Comparison of ENCODE assay signal across 8 cellular contexts in genomic region chr10:45464958-45465567, GRCh38.
DNase-seq lines count a peak whose midpoint lies in the region; ATAC-seq lines count a peak whose summit lies in the region.

No MANE protein-coding gene starts in this region.

- no peak overlapping the region for H3K4me3 ChIP-seq in SK-N-MC

- peaks cover 16% of the 10 kb centered on the region for H3K4me1 Mint-ChIP-seq in activated naive CD4-positive, alpha-beta T cell treated with anti-CD3 and anti-CD28 coated beads for 36 hours (ENCODE audit: low read depth)

- H3K36me3 ChIP-seq in SK-N-MC (ENCODE audit: insufficient read depth, low read length): no peaks in the 10 kb centered on the region

- no peak overlapping the region for H3K27ac Mint-ChIP-seq in activated naive CD4-positive, alpha-beta T cell treated with anti-CD3 and anti-CD28 coated beads for 36 hours

- peak; percentile 36 for ATAC-seq in GM19463 (IDR thresholded peaks at IDR 0.05; ENCODE audit: unreplicated experiment)

- H3K9me3 ChIP-seq in SK-N-MC (ENCODE audit: low read depth, low read length): no peaks in the 10 kb centered on the region

- CTCF ChIA-PET in activated naive CD4-positive, alpha-beta T cell treated with anti-CD3 and anti-CD28 coated beads for 36 hours (lab: Charles Lee): interaction anchor here (0.5 to 3.3 kb wide), 19 partner anchors 10 to 262 kb away, joined by 3 to 31 read pairs (median 3); partner anchors contain the start of genes WASHC2C and ZFAND4

- H3K27ac ChIP-seq in SK-N-MC: no peak overlapping the region

- H3K4me3 Mint-ChIP-seq in activated naive CD4-positive, alpha-beta T cell treated with anti-CD3 and anti-CD28 coated beads for 36 hours: no peak overlapping the region

- peaks cover 4% of the 10 kb centered on the region for H3K36me3 Mint-ChIP-seq in activated naive CD4-positive, alpha-beta T cell treated with anti-CD3 and anti-CD28 coated beads for 36 hours (ENCODE audit: low read depth)

- H3K27me3 Mint-ChIP-seq in activated naive CD4-positive, alpha-beta T cell treated with anti-CD3 and anti-CD28 coated beads for 36 hours (ENCODE audit: low read depth): no peaks in the 10 kb centered on the region

- intact Hi-C loops in activated naive CD4-positive, alpha-beta T cell treated with anti-CD3 and anti-CD28 coated beads for 36 hours (cut with micrococcal nuclease): loop anchor here (1.0 to 5.0 kb wide), 4 partner anchors 207 to 563 kb away; partner anchors contain the start of genes WASHC2C and ZFAND4
- intact Hi-C loops in posterior cingulate gyrus (cut with DNase I): loop anchor here (1.0 to 10.0 kb wide), 5 partner anchors 52 to 460 kb away; partner anchors contain the start of genes ZFAND4 and ZNF22

- DNase-seq in DMS 273 (lab: John Stamatoyannopoulos, UW; ENCODE audit: unreplicated experiment) (peak; percentile 72), HT-29 (ENCODE audit: low spot score) (peak; percentile 78), SK-N-MC (ENCODE audit: low read depth, low spot score) (peak; percentile 1), glomerular visceral epithelial cell (ENCODE audit: extremely low spot score) (peak; percentile 70), posterior cingulate gyrus (peak; percentile 76 to 97 (median 86)), ureter (ENCODE audit: low spot score) (peak; percentile 82)
- DNase-seq in activated naive CD4-positive, alpha-beta T cell treated with anti-CD3 and anti-CD28 coated beads for 36 hours: peak; percentile 88

- no peak overlapping the region for H3K9ac ChIP-seq in SK-N-MC (ENCODE audit: insufficient read length)

- no peaks in the 10 kb centered on the region for H3K9me3 Mint-ChIP-seq in activated naive CD4-positive, alpha-beta T cell treated with anti-CD3 and anti-CD28 coated beads for 36 hours

Comparison
In these comparisons a context has a peak if more than half of its experiments do, and no peak if none do; other contexts are left out.
1. DNase-seq: peak in every context shown above with its lines; median percentile 88 in activated naive CD4-positive, alpha-beta T cell treated with anti-CD3 and anti-CD28 coated beads for 36 hours; 86 in posterior cingulate gyrus; 82 in ureter; 78 in HT-29; 72 in DMS 273; 70 in glomerular visceral epithelial cell; 1 in SK-N-MC.